15 cellular contexts compared by ENCODE assay signal in the genomic region with DNA sequence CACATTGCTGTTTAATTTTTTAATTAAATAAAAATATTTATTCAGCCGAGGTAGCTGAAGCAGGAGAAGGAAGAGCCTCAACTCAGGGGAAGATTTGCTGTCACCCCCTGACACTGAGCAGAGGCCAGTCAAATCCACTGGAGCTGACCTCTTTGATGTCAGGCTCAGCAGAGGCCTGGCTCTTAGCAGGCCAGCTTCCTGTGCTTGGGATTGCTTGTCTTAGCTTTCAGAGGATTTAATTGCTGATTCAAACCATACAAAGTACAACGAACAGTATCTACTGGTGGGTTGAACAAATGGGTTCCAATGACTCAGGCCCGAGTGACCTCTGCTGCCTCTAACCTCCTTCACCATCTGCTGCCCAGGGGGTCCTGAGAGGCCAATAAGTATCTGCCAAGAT.
DNase-seq lines count a peak whose midpoint lies in the region; ATAC-seq and TF ChIP-seq lines count a peak whose summit lies in the region.
"Had no signal": no experiment of that assay in that cellular context is flagged by ENCODE, and none has a peak within 500 bp of the region (broad histone marks: within the 10 kb centered on the region; RNA-seq: fewer than 3 reads in every experiment).

No MANE protein-coding gene starts in this region.

- no peak overlapping the region for H3K4me3 Mint-ChIP-seq in nephron progenitor cell
- H3K4me3 Mint-ChIP-seq: CD4-positive, alpha-beta memory T cell; H9 had no signal

- H3K9me3 Mint-ChIP-seq in nephron progenitor cell, result peaks cover 12% of the 10 kb centered on the region

- H3K27me3 Mint-ChIP-seq in nephron progenitor cell (ENCODE audit: low read depth, poor library complexity), result peaks cover 10% of the 10 kb centered on the region
- H3K27me3 Mint-ChIP-seq: CD4-positive, alpha-beta memory T cell had no signal

- TF ChIP-seq CTCF in fibroblast of mammary gland (conservative IDR thresholded peaks at IDR 0.05; ENCODE audit: control insufficient read depth, insufficient read depth, low read depth, low read length) (no peak), nephron progenitor cell (IDR thresholded peaks at IDR 0.05) (no peak), mucosa of descending colon (IDR thresholded peaks at IDR 0.05) (no peak)

- ATAC-seq in mucosa of descending colon (no peak), HG02884 (IDR thresholded peaks at IDR 0.05; ENCODE audit: unreplicated experiment) (no peak), HG03520 (IDR thresholded peaks at IDR 0.05; ENCODE audit: unreplicated experiment) (no peak)

- H3K27ac Mint-ChIP-seq in nephron progenitor cell, result peak overlapping the region; percentile 93
- H3K27ac Mint-ChIP-seq: CD4-positive, alpha-beta memory T cell; H9 had no signal

- DNase-seq in EH (ENCODE audit: low read depth), result peak; percentile 28
- DNase-seq in RPMI7951 (ENCODE audit: low read depth), result peak; percentile 43
- DNase-seq in fibroblast of mammary gland (ENCODE audit: low read depth), result peak; percentile 11
- no peak for DNase-seq in nephron progenitor cell
- no peak for DNase-seq in mucosa of descending colon
- no peak for DNase-seq in putamen (ENCODE audit: low spot score)
- DNase-seq: Calu3; CD4-positive, alpha-beta memory T cell; DMS79; H9; NCI-H1417; NCI-H187 treated with DMSO at 0.1 percent for 48 hours; NCI-H69 had no signal

- no peaks in the 10 kb centered on the region for H3K36me3 Mint-ChIP-seq in nephron progenitor cell (ENCODE audit: low read depth)
- H3K36me3 Mint-ChIP-seq: CD4-positive, alpha-beta memory T cell had no signal

- H3K4me3 ChIP-seq in fibroblast of mammary gland (ENCODE audit: control insufficient read depth, low read depth, low read length), result no peak overlapping the region
- no peak overlapping the region for H3K4me3 ChIP-seq in mucosa of descending colon

- no peaks in the 10 kb centered on the region for H3K4me1 ChIP-seq in mucosa of descending colon (ENCODE audit: low read depth)

- no peaks in the 10 kb centered on the region for H3K9me3 ChIP-seq in mucosa of descending colon

- no peaks in the 10 kb centered on the region for H3K36me3 ChIP-seq in mucosa of descending colon (ENCODE audit: low read depth)

- intact Hi-C loops in mucosa of descending colon (cut with DNase I, micrococcal nuclease), result no loop called here

- H3K4me1 Mint-ChIP-seq in nephron progenitor cell, result peaks cover 33% of the 10 kb centered on the region
- H3K4me1 Mint-ChIP-seq: CD4-positive, alpha-beta memory T cell; H9 had no signal

Comparison
In these comparisons a context has a peak if more than half of its experiments do, and no peak if none do; other contexts are left out.
1. DNase-seq: peak in EH (single experiment), RPMI7951 (single experiment) and fibroblast of mammary gland (single experiment); none in nephron progenitor cell (single experiment), mucosa of descending colon (0 of 3) and putamen (single experiment).